In the genomic region with DNA sequence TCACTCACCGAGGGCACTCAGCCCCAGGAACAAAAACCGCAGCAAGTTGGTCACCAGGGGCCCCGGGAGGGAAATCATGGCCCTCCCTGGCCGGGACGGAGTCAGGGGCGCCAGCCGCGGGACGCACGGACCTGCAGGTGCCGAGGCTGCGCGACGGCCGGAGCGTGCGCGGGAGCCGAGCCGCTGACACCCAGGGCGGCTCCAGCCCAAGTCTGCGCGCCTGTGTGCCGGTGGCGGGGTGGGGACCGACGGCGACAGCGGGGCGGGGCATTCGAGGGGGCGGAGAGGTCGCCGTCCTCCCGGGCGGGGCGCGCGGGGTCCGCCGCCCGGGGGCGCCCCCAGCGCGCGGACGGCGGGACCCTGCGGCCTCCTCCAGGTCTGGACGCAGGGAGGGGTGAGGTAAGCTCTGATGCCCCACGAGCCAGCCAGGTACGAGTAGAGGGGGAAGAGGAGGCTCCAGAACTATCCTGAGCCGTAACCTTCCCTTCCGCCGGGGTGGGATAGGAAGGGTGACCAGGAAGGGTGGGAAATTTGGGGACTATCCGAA, we compare ENCODE assay signal across 8 cellular contexts. TPM values are rescaled to one million over a fixed set of nuclear protein-coding genes. Genes with fewer than 3 reads are reported as not detected.
A peak's percentile ranks its signal among the peaks of the same experiment; 100 is the strongest.
DNase-seq lines count a peak whose midpoint lies in the region; ATAC-seq and TF ChIP-seq lines count a peak whose summit lies in the region.

A gene with protein sequence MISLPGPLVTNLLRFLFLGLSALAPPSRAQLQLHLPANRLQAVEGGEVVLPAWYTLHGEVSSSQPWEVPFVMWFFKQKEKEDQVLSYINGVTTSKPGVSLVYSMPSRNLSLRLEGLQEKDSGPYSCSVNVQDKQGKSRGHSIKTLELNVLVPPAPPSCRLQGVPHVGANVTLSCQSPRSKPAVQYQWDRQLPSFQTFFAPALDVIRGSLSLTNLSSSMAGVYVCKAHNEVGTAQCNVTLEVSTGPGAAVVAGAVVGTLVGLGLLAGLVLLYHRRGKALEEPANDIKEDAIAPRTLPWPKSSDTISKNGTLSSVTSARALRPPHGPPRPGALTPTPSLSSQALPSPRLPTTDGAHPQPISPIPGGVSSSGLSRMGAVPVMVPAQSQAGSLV (minus strand): TSS at position 214 of the 547 bp plus-strand sequence. CDS start 136 bp downstream, at position 78.

- TF ChIP-seq CTCF in WERI-Rb-1 (IDR thresholded peaks at IDR 0.05; ENCODE audit: low read depth, low read length) = no peak; the same call in 1 of the 2 replicates
- no peak for TF ChIP-seq CTCF in colonic mucosa (IDR thresholded peaks at IDR 0.05)

- ATAC-seq in GM19372 (IDR thresholded peaks at IDR 0.05; ENCODE audit: low read depth, unreplicated experiment) = peak; percentile 54
- ATAC-seq in HG03520 (IDR thresholded peaks at IDR 0.05; ENCODE audit: unreplicated experiment) = peak; percentile 50
- no peak for ATAC-seq in HG03565 (IDR thresholded peaks at IDR 0.05; ENCODE audit: unreplicated experiment)

- peaks cover 24% of the 10 kb centered on the region for H3K36me3 ChIP-seq in BLaER1
- H3K36me3 ChIP-seq in WERI-Rb-1 = no peaks in the 10 kb centered on the region
- no peaks in the 10 kb centered on the region for H3K36me3 ChIP-seq in colonic mucosa

- H3K27ac ChIP-seq in BLaER1 (peak within 1 kb of the TSS; percentile 92), WERI-Rb-1 (peak within 1 kb of the TSS; percentile 49; the same call in 1 of the 2 replicates), colonic mucosa (peak within 1 kb of the TSS; percentile 77)

- H3K9ac ChIP-seq in BLaER1 (peak within 1 kb of the TSS; percentile 85), colonic mucosa (ENCODE audit: low read depth in 2 of 2, low read length in 2 of 2) (peak within 1 kb of the TSS; percentile 64 to 90)

- DNase-seq in WERI-Rb-1 (peak; percentile 71), colonic mucosa (peak; percentile 84), lung microvascular endothelial cell (ENCODE audit: low read depth in 2 of 2) (peak; percentile 47 to 50)
- peak; percentile 64 for DNase-seq in stimulated activated CD8-positive, alpha-beta memory T cell treated with anti-CD3 and anti-CD28 coated beads, Interleukin-4, amount 100 ng/mL, for 24 hours (ENCODE audit: low read depth)

- H3K9me3 ChIP-seq in BLaER1 = no peaks in the 10 kb centered on the region
- no peaks in the 10 kb centered on the region for H3K9me3 ChIP-seq in WERI-Rb-1 (ENCODE audit: severe bottlenecking)
- H3K9me3 ChIP-seq in colonic mucosa = no peaks in the 10 kb centered on the region

- H3K4me3 ChIP-seq in BLaER1 (peak within 1 kb of the TSS; percentile 79), WERI-Rb-1 (ENCODE audit: low read depth, low read length) (peak within 1 kb of the TSS; percentile 78), colonic mucosa (peak within 1 kb of the TSS; percentile 59)

- no peaks in the 10 kb centered on the region for H3K27me3 ChIP-seq in BLaER1
- H3K27me3 ChIP-seq in WERI-Rb-1 (ENCODE audit: insufficient read depth, low read depth, severe bottlenecking) = no peaks in the 10 kb centered on the region
- H3K27me3 ChIP-seq in colonic mucosa = peaks cover 19% of the 10 kb centered on the region

- H3K4me2 ChIP-seq in BLaER1 = peak within 1 kb of the TSS; percentile 96

- H4K20me1 ChIP-seq in BLaER1 = peaks cover 23% of the 10 kb centered on the region

- H3K4me1 ChIP-seq in BLaER1 (peaks cover 53% of the 10 kb centered on the region), colonic mucosa (peaks cover 7% of the 10 kb centered on the region)

- intact Hi-C loops in colonic mucosa (cut with DNase I) = loop anchor here (2.0 to 10.0 kb wide), 2 partner anchors 73 to 93 kb away; no protein-coding TSS in a partner anchor

RNA-seq across cellular contexts. Expression of the gene that starts here (rescaled TPM):
- total RNA-seq in colonic mucosa (10 to 100 TPM; 10.4 to 15.7 TPM), lung microvascular endothelial cell (8.9 and 35.1 TPM in 2 replicates)
